ENCODE assay signal across 24 cellular contexts in the genomic region with DNA sequence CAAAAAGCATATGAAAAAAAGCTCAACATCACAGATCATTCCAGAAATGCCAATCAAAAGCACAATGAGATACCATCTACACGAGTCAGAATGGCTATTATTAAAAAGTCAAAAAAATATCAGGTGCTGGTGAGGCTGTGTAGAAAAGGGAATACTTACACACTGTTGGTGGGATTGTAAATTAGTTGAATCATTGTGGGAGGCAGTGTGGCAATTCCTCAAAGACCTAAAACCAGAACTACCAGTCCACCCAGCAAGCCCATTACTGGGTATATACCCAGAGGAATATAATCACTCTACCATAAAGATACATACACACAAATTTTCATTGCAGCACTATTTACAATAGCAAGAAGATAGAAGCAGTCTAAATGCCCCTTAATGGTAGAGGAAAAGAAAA.
"Had no signal": no experiment of that assay in that cellular context is flagged by ENCODE, and none has a peak within 500 bp of the region (broad histone marks: within the 10 kb centered on the region; RNA-seq: fewer than 3 reads in every experiment).

No MANE protein-coding gene starts in this region.

- H3K9me3 ChIP-seq: gastrocnemius medialis, left lung, ovary, psoas muscle, sigmoid colon, stomach, thyroid gland, vagina had no signal

- H3K4me1 ChIP-seq: gastrocnemius medialis, left lung, psoas muscle, sigmoid colon, stomach, thyroid gland, vagina had no signal

- H3K4me3 ChIP-seq: gastrocnemius medialis, left lung, ovary, psoas muscle, sigmoid colon, stomach, thyroid gland, vagina had no signal

- DNase-seq: effector CD8-positive, alpha-beta T cell; erythroblast; gastrocnemius medialis; head of caudate nucleus; kidney; left cardiac atrium; left lung; mesendoderm; midbrain; naive thymus-derived CD8-positive, alpha-beta T cell; nephron progenitor cell; occipital lobe; ovary; posterior cingulate gyrus; psoas muscle; right cardiac atrium; sigmoid colon; stimulated activated CD4-positive, alpha-beta T cell treated with anti-CD3 and anti-CD28 coated beads, Interleukin-2, amount 100 ng/mL, for 24 hours; stimulated activated CD4-positive, alpha-beta T cell treated with anti-CD3 and anti-CD28 coated beads, Interleukin-4, amount 100 ng/mL, for 24 hours; stimulated activated naive CD4-positive, alpha-beta T cell treated with Interleukin-2 at 50 U/mL for 16 hours; stomach; thyroid gland; trophoblast cell had no signal

- H3K36me3 ChIP-seq: gastrocnemius medialis, left lung, ovary, sigmoid colon, stomach, thyroid gland, vagina had no signal

- H3K27ac ChIP-seq: gastrocnemius medialis, left lung, ovary, psoas muscle, sigmoid colon, stomach, thyroid gland, vagina had no signal

- H3K27me3 ChIP-seq: gastrocnemius medialis, left lung, ovary, sigmoid colon, stomach, thyroid gland, vagina had no signal
